In genomic region chr9:124350485-124351263, GRCh38 we compare ENCODE assay signal across 1 cellular context.
TF ChIP-seq lines count a peak whose summit lies in the region.

No MANE protein-coding gene starts in this region.

TF ChIP-seq in HepG2, 621 proteins besides CTCF, POLR2A, EP300 and RAD21 (continued from another document):
- TF ChIP-seq MYC (CRISPR knock-in tag; IDR thresholded peaks at IDR 0.05; ENCODE audit: borderline replicate concordance), result peak; percentile 64
- 0 out of 2 replicates have a peak, but pooled peaks have one; percentile 40 for TF ChIP-seq KLF12 (CRISPR knock-in tag; IDR thresholded peaks at IDR 0.05; ENCODE audit: borderline replicate concordance)
- peak; percentile 73 for TF ChIP-seq FOXA3 (CRISPR knock-in tag; IDR thresholded peaks at IDR 0.05)
- no peak for TF ChIP-seq ZC3H13 (CRISPR knock-in tag; IDR thresholded peaks at IDR 0.05)
- TF ChIP-seq, protein P1, sequence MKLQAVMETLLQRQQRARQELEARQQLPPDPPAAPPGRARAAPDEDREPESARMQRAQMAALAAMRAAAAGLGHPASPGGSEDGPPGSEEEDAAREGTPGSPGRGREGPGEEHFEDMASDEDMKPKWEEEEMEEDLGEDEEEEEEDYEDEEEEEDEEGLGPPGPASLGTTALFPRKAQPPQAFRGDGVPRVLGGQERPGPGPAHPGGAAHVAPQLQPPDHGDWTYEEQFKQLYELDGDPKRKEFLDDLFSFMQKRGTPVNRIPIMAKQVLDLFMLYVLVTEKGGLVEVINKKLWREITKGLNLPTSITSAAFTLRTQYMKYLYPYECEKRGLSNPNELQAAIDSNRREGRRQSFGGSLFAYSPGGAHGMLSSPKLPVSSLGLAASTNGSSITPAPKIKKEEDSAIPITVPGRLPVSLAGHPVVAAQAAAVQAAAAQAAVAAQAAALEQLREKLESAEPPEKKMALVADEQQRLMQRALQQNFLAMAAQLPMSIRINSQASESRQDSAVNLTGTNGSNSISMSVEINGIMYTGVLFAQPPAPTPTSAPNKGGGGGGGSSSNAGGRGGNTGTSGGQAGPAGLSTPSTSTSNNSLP (IDR thresholded peaks at IDR 0.05; ENCODE audit: low read depth, low read length), result 0 out of 2 replicates have a peak, but pooled peaks have one; percentile 30
- no peak for TF ChIP-seq ZNF567 (CRISPR knock-in tag; IDR thresholded peaks at IDR 0.05; ENCODE audit: borderline replicate concordance)
- TF ChIP-seq ZMYM4 (CRISPR knock-in tag; IDR thresholded peaks at IDR 0.05), result peak; percentile 34; the same call in 1 of the 2 replicates
- TF ChIP-seq FOXK1 (CRISPR knock-in tag; IDR thresholded peaks at IDR 0.05; ENCODE audit: borderline replicate concordance, low read depth), result peak; percentile 72; the same call in 1 of the 2 replicates
- 0 out of 2 replicates have a peak, but pooled peaks have one; percentile 38 for TF ChIP-seq AHDC1 (CRISPR knock-in tag; IDR thresholded peaks at IDR 0.05; ENCODE audit: borderline replicate concordance)
- peak; percentile 62 for TF ChIP-seq HDAC1 (CRISPR knock-in tag; IDR thresholded peaks at IDR 0.05)
- TF ChIP-seq MED1 (CRISPR knock-in tag; IDR thresholded peaks at IDR 0.05), result peak; percentile 41; the same call in 1 of the 2 replicates
- 0 out of 2 replicates have a peak, but pooled peaks have one; percentile 58 for TF ChIP-seq SAFB2 (CRISPR knock-in tag; IDR thresholded peaks at IDR 0.05; ENCODE audit: borderline replicate concordance, low read depth)
- no peak for TF ChIP-seq ZNF792 (CRISPR knock-in tag; IDR thresholded peaks at IDR 0.05)
- no peak for TF ChIP-seq MIER2 (CRISPR knock-in tag; IDR thresholded peaks at IDR 0.05)
- TF ChIP-seq GPN1 (CRISPR knock-in tag; IDR thresholded peaks at IDR 0.05; ENCODE audit: borderline replicate concordance), result no peak
